8 cellular contexts compared by ENCODE assay signal in the genomic region with DNA sequence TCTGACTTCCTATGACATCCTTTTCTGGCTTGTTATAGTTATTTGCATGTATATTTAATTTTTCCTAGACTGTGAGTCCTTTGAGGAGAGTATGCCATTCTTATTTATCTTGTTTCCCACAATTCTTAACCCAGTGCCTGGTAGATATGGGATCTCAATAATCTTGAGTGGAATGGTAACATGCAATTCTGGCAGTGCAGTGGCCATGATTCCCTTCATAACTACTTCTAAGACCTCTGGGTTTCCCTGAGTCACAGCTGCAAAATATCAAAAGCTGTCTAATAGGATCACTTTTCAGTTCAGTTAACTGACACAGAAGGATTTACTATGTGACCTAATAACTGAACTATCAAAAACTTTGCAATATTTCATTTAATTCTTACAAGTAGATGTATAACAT.
"Had no signal": no experiment of that assay in that cellular context is flagged by ENCODE, and none has a peak within 500 bp of the region (broad histone marks: within the 10 kb centered on the region; RNA-seq: fewer than 3 reads in every experiment).

No MANE protein-coding gene starts in this region.

- ATAC-seq: K562 had no signal

- H3K36me3 ChIP-seq: HAP-1 had no signal

- H3K9ac ChIP-seq: GM23248 had no signal

- H3K4me3 ChIP-seq: GM23248, HAP-1, K562 had no signal

- H3K27ac ChIP-seq: GM23248, HL-60 had no signal

- DNase-seq: GM23248, GOT3, H7, IMR-90, KG1 had no signal

- H2AFZ ChIP-seq: GM23248 had no signal

- H3K9me3 ChIP-seq: HAP-1 had no signal
